In the genomic region with DNA sequence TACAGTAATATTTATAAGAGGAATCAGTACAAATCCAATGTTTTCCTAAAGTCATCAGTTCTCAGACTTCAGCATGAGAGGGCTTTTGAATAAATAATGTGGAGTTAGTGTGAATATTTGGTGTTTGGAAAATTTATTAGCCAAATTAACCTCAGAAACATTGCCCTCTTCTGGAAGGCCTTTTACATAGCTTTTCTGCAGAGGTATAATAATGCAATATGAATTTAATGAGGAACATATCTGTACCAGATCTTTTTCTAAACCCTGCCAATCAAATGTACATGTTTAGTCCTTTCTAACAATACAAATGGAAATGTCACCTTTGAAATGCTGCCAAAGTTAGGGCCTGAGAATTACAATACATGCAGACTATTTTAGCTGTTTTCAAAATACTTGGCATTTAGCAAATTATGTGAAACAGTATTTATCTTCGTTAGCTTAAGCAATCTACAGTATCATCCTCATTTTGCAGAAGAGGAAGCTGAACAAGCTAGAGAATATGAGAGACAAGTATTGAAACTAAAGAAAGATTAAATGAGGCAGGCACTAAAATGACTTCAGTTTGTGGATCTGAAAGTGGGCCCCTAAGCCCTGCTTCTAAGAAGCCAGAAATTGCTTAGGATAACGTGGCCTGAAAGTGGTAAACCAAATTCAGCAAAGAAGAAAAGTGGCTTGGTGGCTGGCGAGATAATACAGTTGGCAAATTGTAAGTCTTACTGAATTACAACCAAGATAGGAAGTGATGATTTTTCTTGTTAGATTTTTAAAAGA, we compare ENCODE assay signal across 10 cellular contexts.
DNase-seq lines count a peak whose midpoint lies in the region; ATAC-seq, FAIRE-seq and TF ChIP-seq lines count a peak whose summit lies in the region.
"Had no signal": no experiment of that assay in that cellular context is flagged by ENCODE, and none has a peak within 500 bp of the region (broad histone marks: within the 10 kb centered on the region; RNA-seq: fewer than 3 reads in every experiment).

No MANE protein-coding gene starts in this region.

- H3K36me3 Mint-ChIP-seq in activated CD4-positive, alpha-beta T cell treated with anti-CD3 and anti-CD28 coated beads, Interleukin-2, amount 10 ng/mL, durations not matched to agents 7 days and 5 days (ENCODE audit: low read depth), result no peaks in the 10 kb centered on the region

- H3K27me3 Mint-ChIP-seq in activated CD4-positive, alpha-beta T cell treated with anti-CD3 and anti-CD28 coated beads, Interleukin-2, amount 10 ng/mL, durations not matched to agents 7 days and 5 days, result peaks cover 8% of the 10 kb centered on the region

- H3K79me2 ChIP-seq in mammary epithelial cell (ENCODE audit: insufficient read depth, low read length), result no peaks in the 10 kb centered on the region

- CTCF ChIA-PET in A549 (lab: Yijun Ruan, JAX), result interaction anchor here (0.7 to 5.3 kb wide), 3 partner anchors 13 to 22 kb away, joined by 3 to 27 read pairs (median 6); no protein-coding TSS in a partner anchor
- CTCF ChIA-PET in mammary epithelial cell (lab: Charles Lee; ENCODE audit: low non-redundant PET), result interaction anchor here (0.6 to 0.9 kb wide), 2 partner anchors 81 to 108 kb away, joined by 3 to 5 read pairs; no protein-coding TSS in a partner anchor
- CTCF ChIA-PET in activated CD4-positive, alpha-beta T cell treated with anti-CD3 and anti-CD28 coated beads, Interleukin-2, amount 10 ng/mL, durations not matched to agents 7 days and 5 days (lab: Charles Lee), result no interaction called here

- no peaks in the 10 kb centered on the region for H3K9me3 ChIP-seq in A549
- H3K9me3 ChIP-seq in mammary epithelial cell (replicated peaks; ENCODE audit: insufficient read depth, low read length), result no peaks in the 10 kb centered on the region
- H3K9me3 ChIP-seq: vagina had no signal

- H2AFZ ChIP-seq in mammary epithelial cell (ENCODE audit: low read depth, low read length), result no peak overlapping the region

- dilution Hi-C loops in mammary epithelial cell (cut with HindIII; ENCODE audit: low sequenced_read_pairs), result no loop called here

- no peaks in the 10 kb centered on the region for H3K9me3 Mint-ChIP-seq in activated CD4-positive, alpha-beta T cell treated with anti-CD3 and anti-CD28 coated beads, Interleukin-2, amount 10 ng/mL, durations not matched to agents 7 days and 5 days

- no peaks in the 10 kb centered on the region for H3K36me3 ChIP-seq in mammary epithelial cell (ENCODE audit: insufficient read depth, low read length)
- H3K36me3 ChIP-seq: vagina had no signal

- no peak overlapping the region for H3K27ac Mint-ChIP-seq in activated CD4-positive, alpha-beta T cell treated with anti-CD3 and anti-CD28 coated beads, Interleukin-2, amount 10 ng/mL, durations not matched to agents 7 days and 5 days

- BruUV-seq in mammary epithelial cell (replicated peaks; lab: Mats Ljungman, UMichigan), result no TSS peak

- no peak overlapping the region for H3K4me3 ChIP-seq in A549
- H3K4me3 ChIP-seq in NB4 (ENCODE audit: low read depth, low read length), result no peak overlapping the region
- H3K4me3 ChIP-seq in mammary epithelial cell (replicated peaks in 1 of 3; ENCODE audit: insufficient read depth in 1 of 3, low read depth in 2 of 3, low read length in 3 of 3), result no peak overlapping the region
- H3K4me3 ChIP-seq: vagina had no signal

- no peak for ATAC-seq in A549
- peak; percentile 83 for ATAC-seq in GM19351 (IDR thresholded peaks at IDR 0.05; ENCODE audit: unreplicated experiment)
- no peak for ATAC-seq in left lobe of liver

- H4K20me1 ChIP-seq in mammary epithelial cell (ENCODE audit: insufficient read depth, low read length), result no peaks in the 10 kb centered on the region

- H3K4me1 ChIP-seq in A549 (peaks cover 10% of the 10 kb centered on the region; the same call in 1 of the 3 replicates), mammary epithelial cell (ENCODE audit: insufficient read depth, low read length) (peaks cover 8% of the 10 kb centered on the region)
- H3K4me1 ChIP-seq: vagina had no signal

- H3K4me3 Mint-ChIP-seq in activated CD4-positive, alpha-beta T cell treated with anti-CD3 and anti-CD28 coated beads, Interleukin-2, amount 10 ng/mL, durations not matched to agents 7 days and 5 days, result no peak overlapping the region

- peak; percentile 43; the same call in 2 of the 3 replicates for TF ChIP-seq CTCF in A549 (IDR thresholded peaks at IDR 0.05)
- TF ChIP-seq CTCF in NB4 (IDR thresholded peaks at IDR 0.05; ENCODE audit: low read depth, low read length), result peak; percentile 34
- TF ChIP-seq CTCF in mammary epithelial cell (conservative IDR thresholded peaks at IDR 0.05 in 1 of 2, IDR thresholded peaks at IDR 0.05 in 1 of 2; ENCODE audit: extremely low read depth in 1 of 2, insufficient read depth in 1 of 2, low read depth in 1 of 2, low read length in 2 of 2), result peak; percentile 45 to 55

- TF ChIP-seq EP300 in A549 (IDR thresholded peaks at IDR 0.05), result no peak

- no peak for TF ChIP-seq POLR2A in A549 (IDR thresholded peaks at IDR 0.05; ENCODE audit: low read length)
- TF ChIP-seq POLR2A in NB4 (IDR thresholded peaks at IDR 0.05; ENCODE audit: extremely low read depth, insufficient read length), result no peak

- H3K9ac ChIP-seq in mammary epithelial cell (ENCODE audit: insufficient read depth, low read length), result no peak overlapping the region

- intact Hi-C loops in mammary epithelial cell (cut with micrococcal nuclease), result loop anchor here (1.0 to 2.0 kb wide), 2 partner anchors 100 to 107 kb away; no protein-coding TSS in a partner anchor

- peak; percentile 22 to 29; a peak in 1 of 5 replicates for TF ChIP-seq RAD21 in A549 (conservative IDR thresholded peaks at IDR 0.05 in 1 of 2, IDR thresholded peaks at IDR 0.05 in 1 of 2)

- H3K4me2 ChIP-seq in A549, result no peak overlapping the region
- no peak overlapping the region for H3K4me2 ChIP-seq in mammary epithelial cell (ENCODE audit: insufficient read depth, low read depth, low read length)

- 68% methylated on average over 3 of the region's 3 CpGs for WGBS in A549 (ENCODE audit: missing lambda C conversion rate)
- WGBS in mammary epithelial cell (ENCODE audit: low coverage, missing lambda C conversion rate), result 80% methylated on average over 3 of the region's 3 CpGs

- DNase-seq in A549 (ENCODE audit: low read depth in 1 of 2, low spot score in 1 of 2), result no peak
- DNase-seq in NB4 (ENCODE audit: low read depth), result peak; percentile 70
- DNase-seq in mammary epithelial cell, result no peak
- DNase-seq in mesenteric fat pad (ENCODE audit: low spot score), result no peak
- no peak for DNase-seq in activated CD4-positive, alpha-beta T cell treated with anti-CD3 and anti-CD28 coated beads, Interleukin-2, amount 10 ng/mL, durations not matched to agents 7 days and 5 days
- DNase-seq in left lobe of liver (ENCODE audit: low spot score), result no peak
- DNase-seq in stimulated activated CD4-positive, alpha-beta T cell treated with anti-CD3 and anti-CD28 coated beads, Interleukin-2, amount 100 ng/mL, for 48 hours, result no peak
- DNase-seq: activated gamma-delta T cell treated with Interleukin-2 at 50 U/mL for 16 hours had no signal

- no peaks in the 10 kb centered on the region for H3K4me1 Mint-ChIP-seq in activated CD4-positive, alpha-beta T cell treated with anti-CD3 and anti-CD28 coated beads, Interleukin-2, amount 10 ng/mL, durations not matched to agents 7 days and 5 days

- no peaks in the 10 kb centered on the region for H3K27me3 ChIP-seq in mammary epithelial cell (ENCODE audit: insufficient read depth, low read length)
- H3K27me3 ChIP-seq: vagina had no signal

- in situ Hi-C loops in mammary epithelial cell (cut with MboI; ENCODE audit: low sequenced_read_pairs in 2 of 2), result loop anchor here in 1 of 2 donors (25.0 kb wide), 1 partner anchor 97 kb away; no protein-coding TSS in a partner anchor

- H3K27ac ChIP-seq in A549, result 0 out of 6 replicates have a peak overlapping the region, but pooled peaks of 1 of the 2 experiments have one; percentile 3
- H3K27ac ChIP-seq in mammary epithelial cell (ENCODE audit: insufficient read depth, low read depth, low read length), result no peak overlapping the region
- H3K27ac ChIP-seq: vagina had no signal

- no peak for FAIRE-seq in A549 (lab: Jason Lieb, UNC)

- POLR2A ChIA-PET in A549 (lab: Yijun Ruan, JAX), result no interaction called here
- POLR2A ChIA-PET in activated CD4-positive, alpha-beta T cell treated with anti-CD3 and anti-CD28 coated beads, Interleukin-2, amount 10 ng/mL, durations not matched to agents 7 days and 5 days (lab: Charles Lee), result no interaction called here

TF ChIP-seq in A549, 52 proteins besides CTCF, POLR2A, EP300 and RAD21:
- TF ChIP-seq RFX5 (IDR thresholded peaks at IDR 0.05) (no peak), SMC3 (IDR thresholded peaks at IDR 0.05) (0 out of 3 replicates have a peak, but pooled peaks have one; percentile 28), GATA3 (IDR thresholded peaks at IDR 0.05; ENCODE audit: borderline replicate concordance) (no peak), ZSCAN20 (CRISPR knock-in tag; IDR thresholded peaks at IDR 0.05) (no peak)
TF ChIP-seq in A549: peak in this region for 1.
